Comparison of ENCODE assay signal across 15 cellular contexts in genomic region chr2:230658577-230658876, GRCh38. TPM values are rescaled to one million over a fixed set of nuclear protein-coding genes. Genes with fewer than 3 reads are reported as not detected.
DNase-seq lines count a peak whose midpoint lies in the region; ATAC-seq and TF ChIP-seq lines count a peak whose summit lies in the region.
"Had no signal": no experiment of that assay in that cellular context is flagged by ENCODE, and none has a peak within 500 bp of the region (broad histone marks: within the 10 kb centered on the region; RNA-seq: fewer than 3 reads in every experiment).

No MANE protein-coding gene starts in this region.

- no peak overlapping the region for H3K4me2 ChIP-seq in trophoblast cell (ENCODE audit: low read length)
- no peak overlapping the region for H3K4me2 ChIP-seq in GM23338
- H3K4me2 ChIP-seq: KMS-11 had no signal

- no peak overlapping the region for H4K91ac ChIP-seq in trophoblast cell (ENCODE audit: low read depth, low read length)

- no peak overlapping the region for H3K14ac ChIP-seq in trophoblast cell (ENCODE audit: low read length)

- H3K36me3 ChIP-seq in trophoblast cell (ENCODE audit: control insufficient read depth in 1 of 2, insufficient read depth in 2 of 2, low read length in 2 of 2) (no peaks in the 10 kb centered on the region), GM23338 (ENCODE audit: insufficient read depth) (no peaks in the 10 kb centered on the region)
- H3K36me3 ChIP-seq: heart left ventricle, pancreas had no signal

- H3K79me1 ChIP-seq in trophoblast cell (ENCODE audit: low read length) = peaks cover 2% of the 10 kb centered on the region

- H4K8ac ChIP-seq in trophoblast cell (ENCODE audit: low read depth, low read length) = no peak overlapping the region

- H2BK5ac ChIP-seq in trophoblast cell (ENCODE audit: low read depth, low read length, poor library complexity) = no peak overlapping the region

- ATAC-seq in HG02642 (IDR thresholded peaks at IDR 0.05; ENCODE audit: poor library complexity, unreplicated experiment) (peak; percentile 0), HG03139 (IDR thresholded peaks at IDR 0.05; ENCODE audit: unreplicated experiment) (no peak), GM23338 (no peak)
- ATAC-seq: heart left ventricle, left ventricle myocardium superior, pancreas had no signal

- H3K4me1 ChIP-seq in trophoblast cell (ENCODE audit: control insufficient read depth in 1 of 2, insufficient read depth in 2 of 2, low read length in 2 of 2) (peaks cover 11 to 19% of the 10 kb centered on the region in 2 experiments), GM23338 (ENCODE audit: insufficient read depth) (peaks cover 8% of the 10 kb centered on the region)
- H3K4me1 ChIP-seq: pancreas had no signal

- H3K9me3 Mint-ChIP-seq in T-helper 1 cell treated with Interleukin-12 subunit alpha and Interleukin-12 subunit beta and Interleukin-4 antibody, amounts not matched to agents 30 μg/mL and 1 μg/mL, for 36 hours = no peaks in the 10 kb centered on the region
- no peaks in the 10 kb centered on the region for H3K9me3 Mint-ChIP-seq in activated T-helper 1 cell treated with anti-CD3 and anti-CD28 coated beads, Interleukin-12 subunit alpha, Interleukin-12 subunit beta, Interleukin-2, Interleukin-4 antibody, amounts not matched to agents 30 ng/mL and 10 ng/mL and 1 ng/mL, durations not matched to agents 14 hours and 24 hours and 36 hours
- H3K9me3 Mint-ChIP-seq in GM23338 = no peaks in the 10 kb centered on the region

- H3K79me2 ChIP-seq in trophoblast cell (ENCODE audit: control insufficient read depth, insufficient read depth, low read length, poor library complexity) (no peaks in the 10 kb centered on the region), GM23338 (replicated peaks; ENCODE audit: insufficient read depth) (no peaks in the 10 kb centered on the region)

- H2AK5ac ChIP-seq in trophoblast cell (ENCODE audit: low read length) = no peak overlapping the region

- H4K12ac ChIP-seq in trophoblast cell (ENCODE audit: low read depth, low read length) = no peak overlapping the region

- H3K4me3 ChIP-seq in trophoblast cell (ENCODE audit: low read depth, low read length) (no peak overlapping the region), GM23338 (no peak overlapping the region)
- H3K4me3 ChIP-seq: pancreas had no signal

- peak overlapping the region; percentile 100 for H3K27ac Mint-ChIP-seq in T-helper 1 cell treated with Interleukin-12 subunit alpha and Interleukin-12 subunit beta and Interleukin-4 antibody, amounts not matched to agents 30 μg/mL and 1 μg/mL, for 36 hours
- peak overlapping the region; percentile 99 for H3K27ac Mint-ChIP-seq in activated T-helper 1 cell treated with anti-CD3 and anti-CD28 coated beads, Interleukin-12 subunit alpha, Interleukin-12 subunit beta, Interleukin-2, Interleukin-4 antibody, amounts not matched to agents 30 ng/mL and 10 ng/mL and 1 ng/mL, durations not matched to agents 14 hours and 24 hours and 36 hours
- no peak overlapping the region for H3K27ac Mint-ChIP-seq in GM23338

- no peak overlapping the region for H3K4ac ChIP-seq in trophoblast cell (ENCODE audit: low read depth, low read length)

- H4K20me1 ChIP-seq in GM23338 (replicated peaks; ENCODE audit: insufficient read depth) = no peaks in the 10 kb centered on the region

- no peaks in the 10 kb centered on the region for H3K9me2 ChIP-seq in GM23338 (ENCODE audit: insufficient read depth)

- H3K18ac ChIP-seq in trophoblast cell (ENCODE audit: low read length) = no peak overlapping the region

- H2AFZ ChIP-seq in trophoblast cell (ENCODE audit: insufficient read depth, low read length, poor library complexity) (no peak overlapping the region), GM23338 (no peak overlapping the region)

- no peaks in the 10 kb centered on the region for H3K27me3 ChIP-seq in trophoblast cell (ENCODE audit: insufficient read depth, low read length)
- no peaks in the 10 kb centered on the region for H3K27me3 ChIP-seq in GM23338 (ENCODE audit: insufficient read depth)
- H3K27me3 ChIP-seq: heart left ventricle, pancreas had no signal

- WGBS in trophoblast cell (ENCODE audit: extremely low coverage, insufficient coverage, insufficient read length) = no CpG with 5 or more reads among the region's 1 CpG

- intact Hi-C loops in activated T-helper 1 cell treated with anti-CD3 and anti-CD28 coated beads, Interleukin-12 subunit alpha, Interleukin-12 subunit beta, Interleukin-2, Interleukin-4 antibody, amounts not matched to agents 30 ng/mL and 10 ng/mL and 1 ng/mL, durations not matched to agents 14 hours and 24 hours and 36 hours (cut with micrococcal nuclease) = loop anchor here (2.0 to 5.0 kb wide), 5 partner anchors 242 to 836 kb away; partner anchors contain the start of gene SP100

- no peak overlapping the region for H2BK120ac ChIP-seq in trophoblast cell (ENCODE audit: insufficient read depth, low read length, poor library complexity)

- H3K4me3 Mint-ChIP-seq in T-helper 1 cell treated with Interleukin-12 subunit alpha and Interleukin-12 subunit beta and Interleukin-4 antibody, amounts not matched to agents 30 μg/mL and 1 μg/mL, for 36 hours = peak overlapping the region; percentile 97
- peak overlapping the region; percentile 84 for H3K4me3 Mint-ChIP-seq in activated T-helper 1 cell treated with anti-CD3 and anti-CD28 coated beads, Interleukin-12 subunit alpha, Interleukin-12 subunit beta, Interleukin-2, Interleukin-4 antibody, amounts not matched to agents 30 ng/mL and 10 ng/mL and 1 ng/mL, durations not matched to agents 14 hours and 24 hours and 36 hours
- no peak overlapping the region for H3K4me3 Mint-ChIP-seq in GM23338
- H3K4me3 Mint-ChIP-seq: brain had no signal

- H3K27ac ChIP-seq in trophoblast cell (ENCODE audit: low read depth, low read length) (no peak overlapping the region), GM23338 (ENCODE audit: low read depth) (no peak overlapping the region)
- H3K27ac ChIP-seq: 22Rv1, KMS-11, pancreas had no signal

- no peaks in the 10 kb centered on the region for H3F3A ChIP-seq in GM23338 (replicated peaks; ENCODE audit: low read depth)

- H3K27me3 Mint-ChIP-seq in T-helper 1 cell treated with Interleukin-12 subunit alpha and Interleukin-12 subunit beta and Interleukin-4 antibody, amounts not matched to agents 30 μg/mL and 1 μg/mL, for 36 hours (ENCODE audit: low read depth) = no peaks in the 10 kb centered on the region
- no peaks in the 10 kb centered on the region for H3K27me3 Mint-ChIP-seq in activated T-helper 1 cell treated with anti-CD3 and anti-CD28 coated beads, Interleukin-12 subunit alpha, Interleukin-12 subunit beta, Interleukin-2, Interleukin-4 antibody, amounts not matched to agents 30 ng/mL and 10 ng/mL and 1 ng/mL, durations not matched to agents 14 hours and 24 hours and 36 hours (ENCODE audit: insufficient read depth)
- H3K27me3 Mint-ChIP-seq in GM23338 (ENCODE audit: insufficient read depth, low read depth, poor library complexity) = peaks cover 10% of the 10 kb centered on the region

- H3K23ac ChIP-seq in trophoblast cell (ENCODE audit: low read length) = no peak overlapping the region

- no peaks in the 10 kb centered on the region for H3K9me3 ChIP-seq in trophoblast cell (ENCODE audit: insufficient read depth, low read depth, low read length)
- H3K9me3 ChIP-seq: heart left ventricle, pancreas had no signal

- no peak for TF ChIP-seq CTCF in GM23338 (conservative IDR thresholded peaks at IDR 0.05; ENCODE audit: low read depth in 2 of 2)

- no peak overlapping the region for H3K9ac ChIP-seq in trophoblast cell (ENCODE audit: low read length)
- H3K9ac ChIP-seq: KMS-11 had no signal

- H3K36me3 Mint-ChIP-seq in T-helper 1 cell treated with Interleukin-12 subunit alpha and Interleukin-12 subunit beta and Interleukin-4 antibody, amounts not matched to agents 30 μg/mL and 1 μg/mL, for 36 hours (ENCODE audit: low read depth) = peaks cover 22% of the 10 kb centered on the region
- peaks cover 13% of the 10 kb centered on the region for H3K36me3 Mint-ChIP-seq in activated T-helper 1 cell treated with anti-CD3 and anti-CD28 coated beads, Interleukin-12 subunit alpha, Interleukin-12 subunit beta, Interleukin-2, Interleukin-4 antibody, amounts not matched to agents 30 ng/mL and 10 ng/mL and 1 ng/mL, durations not matched to agents 14 hours and 24 hours and 36 hours (ENCODE audit: low read depth)
- no peaks in the 10 kb centered on the region for H3K36me3 Mint-ChIP-seq in GM23338 (ENCODE audit: low read depth)
- H3K36me3 Mint-ChIP-seq: brain had no signal

- peak overlapping the region; percentile 30 for H2BK12ac ChIP-seq in trophoblast cell (ENCODE audit: low read length)

- H3K4me1 Mint-ChIP-seq in T-helper 1 cell treated with Interleukin-12 subunit alpha and Interleukin-12 subunit beta and Interleukin-4 antibody, amounts not matched to agents 30 μg/mL and 1 μg/mL, for 36 hours (ENCODE audit: low read depth) = peaks cover 78% of the 10 kb centered on the region
- peaks cover 89% of the 10 kb centered on the region for H3K4me1 Mint-ChIP-seq in activated T-helper 1 cell treated with anti-CD3 and anti-CD28 coated beads, Interleukin-12 subunit alpha, Interleukin-12 subunit beta, Interleukin-2, Interleukin-4 antibody, amounts not matched to agents 30 ng/mL and 10 ng/mL and 1 ng/mL, durations not matched to agents 14 hours and 24 hours and 36 hours (ENCODE audit: low read depth)
- peaks cover 33% of the 10 kb centered on the region for H3K4me1 Mint-ChIP-seq in GM23338
- H3K4me1 Mint-ChIP-seq: brain had no signal

- DNase-seq in T-helper 1 cell (no peak), trophoblast cell (no peak), retina (no peak), GM23338 (ENCODE audit: low spot score) (no peak)
- DNase-seq in activated T-helper 1 cell treated with anti-CD3 and anti-CD28 coated beads, Interleukin-12 subunit alpha, Interleukin-12 subunit beta, Interleukin-2, Interleukin-4 antibody, amounts not matched to agents 30 ng/mL and 10 ng/mL and 1 ng/mL, durations not matched to agents 14 hours and 24 hours and 36 hours (ENCODE audit: low spot score) = no peak
- DNase-seq: heart left ventricle, left ventricle myocardium superior, NCI-H2081 treated with DMSO at 0.1 percent for 48 hours, pancreas had no signal

TF ChIP-seq in GM23338, 12 proteins besides CTCF, POLR2A, EP300 and RAD21 (continues in another document):
- TF ChIP-seq ETS1 (IDR thresholded peaks at IDR 0.05) = no peak

RNA-seq across cellular contexts. Expression of gene CAB39, which starts 54.1 kb away (rescaled TPM):
- 168 and 170 TPM in 2 replicates for total RNA-seq in activated T-helper 1 cell treated with anti-CD3 and anti-CD28 coated beads, Interleukin-12 subunit alpha, Interleukin-12 subunit beta, Interleukin-2, Interleukin-4 antibody, amounts not matched to agents 30 ng/mL and 10 ng/mL and 1 ng/mL, durations not matched to agents 14 hours and 24 hours and 36 hours
- polyA plus RNA-seq in trophoblast cell (2013) = 43.9 and 44.8 TPM in 2 replicates
- 67.5 and 73.9 TPM in 2 replicates for total RNA-seq in GM23338 (2014; rRNA removed; shearing (Covaris generic))
- polyA plus RNA-seq in GM23338 (2016; fragmentation: Nextera tagmentation; extraction: Ambion mirVana) = 15.5 and 18.7 TPM in 2 replicates
